In the genomic region with DNA sequence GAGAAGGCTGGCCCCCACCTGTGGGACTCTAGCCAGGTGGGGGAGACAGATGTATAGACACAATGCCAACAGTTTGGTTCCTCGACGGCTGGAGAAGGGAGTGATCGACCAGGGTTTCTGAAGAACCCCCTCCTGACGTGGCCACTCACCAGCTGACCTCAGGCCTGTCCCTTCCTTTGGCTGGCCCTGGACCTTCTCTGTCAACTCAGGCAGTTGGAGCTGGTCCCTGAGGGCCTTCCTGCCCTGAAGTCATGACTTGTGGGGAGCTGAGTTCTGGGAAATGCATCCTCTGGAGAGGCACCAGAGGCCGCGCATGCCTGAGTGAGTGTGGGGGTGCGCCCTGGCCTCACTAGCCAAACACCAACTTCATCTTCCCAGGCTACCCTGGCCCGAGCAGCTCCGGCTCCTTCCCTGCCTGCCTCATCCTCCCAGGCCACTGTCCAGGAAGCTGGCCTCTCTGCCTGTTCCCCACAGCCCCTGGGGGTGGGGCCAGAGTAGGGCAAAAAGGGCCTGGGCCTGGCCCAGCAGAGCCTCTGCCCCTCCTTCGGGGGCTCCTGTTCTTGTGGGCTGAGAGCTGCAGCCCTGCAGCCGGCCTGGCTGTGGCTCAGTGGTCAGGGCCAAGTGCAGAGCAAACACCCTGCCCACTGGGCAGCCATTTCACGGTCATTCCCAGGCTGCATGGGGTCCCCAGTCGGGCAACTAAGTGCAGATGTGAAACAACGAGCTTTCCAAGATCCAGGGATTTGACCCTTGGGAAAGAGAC, we compare ENCODE assay signal across 11 cellular contexts. TPM values are rescaled to one million over a fixed set of nuclear protein-coding genes. Genes with fewer than 3 reads are reported as not detected.
A peak's percentile ranks its signal among the peaks of the same experiment; 100 is the strongest.
DNase-seq lines count a peak whose midpoint lies in the region; ATAC-seq, FAIRE-seq and TF ChIP-seq lines count a peak whose summit lies in the region.
"Had no signal": no experiment of that assay in that cellular context is flagged by ENCODE, and none has a peak within 500 bp of the region (broad histone marks: within the 10 kb centered on the region; RNA-seq: fewer than 3 reads in every experiment).

No MANE protein-coding gene starts in this region.

- H3K9ac ChIP-seq in H1 (replicated peaks in 1 of 4; ENCODE audit: extremely low read depth in 1 of 4, low read depth in 3 of 4, low read length in 3 of 4): no peak overlapping the region

- peak overlapping the region; percentile 80 for H3K4ac ChIP-seq in H1 (replicated peaks; ENCODE audit: insufficient read length, low read depth, low read length)

- 0 out of 2 replicates have a peak overlapping the region, but pooled peaks have one; percentile 26 for H2AFZ ChIP-seq in H1 (ENCODE audit: low read length)

- H2BK120ac ChIP-seq in H1 (replicated peaks; ENCODE audit: low read depth, low read length): peak overlapping the region; percentile 98

- FAIRE-seq in H1 (lab: Jason Lieb, UNC): no peak
- FAIRE-seq: RCC 7860 had no signal

- H3K4me3 ChIP-seq in H1 (ENCODE audit: extremely low read depth in 1 of 4, insufficient read depth in 2 of 4, low read depth in 3 of 4, low read length in 4 of 4) (no peak overlapping the region), mucosa of descending colon (no peak overlapping the region), transverse colon (no peak overlapping the region)

- no peaks in the 10 kb centered on the region for H4K20me1 ChIP-seq in H1 (replicated peaks in 1 of 2; ENCODE audit: control insufficient read depth in 1 of 2, insufficient read depth in 2 of 2, low read length in 2 of 2)

- no peaks in the 10 kb centered on the region for H3K27me3 ChIP-seq in H1 (replicated peaks in 1 of 4; ENCODE audit: control insufficient read depth in 3 of 4, extremely low read depth in 1 of 4, insufficient read depth in 3 of 4, low read length in 3 of 4)
- no peaks in the 10 kb centered on the region for H3K27me3 ChIP-seq in transverse colon

- peaks cover 4% of the 10 kb centered on the region for H3K27me3 Mint-ChIP-seq in endothelial cell (ENCODE audit: unreplicated experiment)

- TF ChIP-seq CTCF in H1 (IDR thresholded peaks at IDR 0.05; ENCODE audit: control extremely low read depth in 1 of 3, insufficient read depth in 1 of 3, low read depth in 1 of 3, low read length in 3 of 3) (peak in 1 of 3 experiments; percentile 0; a peak in 1 of 4 replicates), mucosa of descending colon (IDR thresholded peaks at IDR 0.05) (no peak), transverse colon (IDR thresholded peaks at IDR 0.05) (no peak), endothelial cell (IDR thresholded peaks at IDR 0.05; ENCODE audit: unreplicated experiment) (no peak)

- H3K23ac ChIP-seq in H1 (ENCODE audit: insufficient read length): no peak overlapping the region

- H2BK5ac ChIP-seq in H1 (ENCODE audit: low read depth, low read length): peak overlapping the region; percentile 58; the same call in 1 of the 2 replicates

- peak overlapping the region; percentile 93 for H2BK20ac ChIP-seq in H1 (ENCODE audit: low read length)

- no peak for TF ChIP-seq EP300 in H1 (IDR thresholded peaks at IDR 0.05; ENCODE audit: borderline replicate concordance in 1 of 2, low read depth in 2 of 2, low read length in 2 of 2)
- no peak for TF ChIP-seq EP300 in transverse colon (IDR thresholded peaks at IDR 0.05; ENCODE audit: low read depth)

- H3K4me1 ChIP-seq in H1 (replicated peaks in 1 of 4; ENCODE audit: control insufficient read depth in 3 of 4, insufficient read depth in 4 of 4, low read length in 3 of 4) (peaks cover 9 to 30% (median 17%) of the 10 kb centered on the region in 4 experiments), mucosa of descending colon (ENCODE audit: low read depth) (peaks cover 42% of the 10 kb centered on the region), transverse colon (peaks cover 36 to 69% (median 59%) of the 10 kb centered on the region in 4 donors)

- H3K27ac ChIP-seq in KOPT-K1 (ENCODE audit: low read depth, low read length, poor library complexity, severe bottlenecking) (peak overlapping the region; percentile 14), H1 (ENCODE audit: low read depth, low read length) (peak overlapping the region; percentile 26; the same call in 1 of the 2 replicates), transverse colon (peak overlapping the region; percentile 98)

- no peak overlapping the region for H3K27ac Mint-ChIP-seq in endothelial cell (ENCODE audit: unreplicated experiment)
- H3K27ac Mint-ChIP-seq: dendritic cell treated with granulocyte-macrophage colony-stimulating factor and Interleukin-4, amounts not matched to agents 40 ng/mL and 50 ng/mL, for 4 days had no signal

- peak overlapping the region; percentile 82 for H4K91ac ChIP-seq in H1 (replicated peaks; ENCODE audit: insufficient read length, low read length)

- H3K36me3 Mint-ChIP-seq in endothelial cell (ENCODE audit: low read depth, unreplicated experiment): no peaks in the 10 kb centered on the region

- H3K18ac ChIP-seq in H1 (ENCODE audit: extremely low read depth, low read length): peak overlapping the region; percentile 90

- WGBS in H1 (ENCODE audit: extremely low coverage in 1 of 2, insufficient coverage in 1 of 2, insufficient read length in 1 of 2, insufficient replicate concordance in 2 of 2, low coverage in 1 of 2, low lambda C conversion rate in 2 of 2, missing lambda C conversion rate in 1 of 2), 2 experiments: 84% methylated on average over 14 of the region's 14 CpGs; no CpG with 5 or more reads in 1 of the 2 experiments
- 62% methylated on average over 10 of the region's 14 CpGs; no CpG with 5 or more reads in 1 of the 2 donors for WGBS in transverse colon (ENCODE audit: low coverage in 1 of 2), 2 donors

- H3K4me3 Mint-ChIP-seq in endothelial cell (ENCODE audit: unreplicated experiment): no peak overlapping the region
- H3K4me3 Mint-ChIP-seq: dendritic cell treated with granulocyte-macrophage colony-stimulating factor and Interleukin-4, amounts not matched to agents 40 ng/mL and 50 ng/mL, for 4 days had no signal

- in situ Hi-C loops in transverse colon (cut with MboI; ENCODE audit: low pct_ligation_motif_present in 1 of 4, low pct_unique_long_range_greater_than_20kb in 1 of 4, low sequenced_read_pairs in 3 of 4): loop anchor here in 1 of 4 donors (10.0 kb wide), 1 partner anchor 73 kb away; the partner anchor contains the start of gene MYH9

- no peak overlapping the region for H2AK5ac ChIP-seq in H1 (ENCODE audit: low read depth, low read length)

- H3K14ac ChIP-seq in H1 (ENCODE audit: insufficient read length): no peak overlapping the region

- H4K8ac ChIP-seq in H1 (ENCODE audit: extremely low read depth, insufficient read depth, low read length): no peak overlapping the region; the same call in 1 of the 2 replicates

- no peak for TF ChIP-seq POLR2A in H1 (IDR thresholded peaks at IDR 0.05; ENCODE audit: control extremely low read depth in 1 of 2, low read depth in 2 of 2, low read length in 2 of 2)
- no peak for TF ChIP-seq POLR2A in transverse colon (IDR thresholded peaks at IDR 0.05)

- POLR2A ChIA-PET in H1 (lab: Charles Lee; ENCODE audit: partially characterized antibody): interaction anchor here (0.6 to 6.6 kb wide), 18 partner anchors 9 to 177 kb away, joined by 3 to 32 read pairs (median 4); partner anchors contain the start of genes MYH9 and TXN2

- H3K4me2 ChIP-seq in H1 (ENCODE audit: insufficient read depth in 1 of 2, low read depth in 2 of 2, low read length in 2 of 2): no peak overlapping the region

- H3K9me3 Mint-ChIP-seq in endothelial cell (ENCODE audit: unreplicated experiment): no peaks in the 10 kb centered on the region
- H3K9me3 Mint-ChIP-seq: dendritic cell treated with granulocyte-macrophage colony-stimulating factor and Interleukin-4, amounts not matched to agents 40 ng/mL and 50 ng/mL, for 4 days had no signal

- no peaks in the 10 kb centered on the region for H3K9me3 ChIP-seq in KOPT-K1 (ENCODE audit: insufficient read depth, low read length, poor library complexity, severe bottlenecking)
- H3K9me3 ChIP-seq in H1 (ENCODE audit: insufficient read depth in 2 of 2, low read depth in 1 of 2, low read length in 1 of 2): no peaks in the 10 kb centered on the region
- no peaks in the 10 kb centered on the region for H3K9me3 ChIP-seq in mucosa of descending colon
- no peaks in the 10 kb centered on the region for H3K9me3 ChIP-seq in transverse colon

- H3K36me3 ChIP-seq in KOPT-K1 (ENCODE audit: insufficient read depth, low read length) (no peaks in the 10 kb centered on the region), H1 (ENCODE audit: control insufficient read depth in 2 of 4, insufficient read depth in 4 of 4, low read length in 3 of 4) (no peaks in the 10 kb centered on the region; a peak in 1 of 8 replicates), mucosa of descending colon (ENCODE audit: low read depth) (no peaks in the 10 kb centered on the region), transverse colon (no peaks in the 10 kb centered on the region)

- CTCF ChIA-PET in H1 (lab: Charles Lee; ENCODE audit: partially characterized antibody): interaction anchor here (0.7 to 2.8 kb wide), 7 partner anchors 10 to 218 kb away, joined by 3 to 25 read pairs (median 3); partner anchors contain the start of gene APOL2

- H2BK12ac ChIP-seq in H1 (ENCODE audit: low read depth, low read length): peak overlapping the region; percentile 94; the same call in 1 of the 2 replicates

- peaks cover 2% of the 10 kb centered on the region; the same call in 1 of the 2 replicates for H3K23me2 ChIP-seq in H1 (ENCODE audit: low read depth, low read length)

- H3K4me1 Mint-ChIP-seq in endothelial cell (ENCODE audit: unreplicated experiment): peaks cover 18% of the 10 kb centered on the region

- ATAC-seq in mucosa of descending colon (no peak), HG02642 (IDR thresholded peaks at IDR 0.05; ENCODE audit: poor library complexity, unreplicated experiment) (no peak), HG03460 (IDR thresholded peaks at IDR 0.05; ENCODE audit: unreplicated experiment) (no peak)

- DNase-seq in H1 (ENCODE audit: low read depth in 1 of 2, low spot score in 2 of 2) (peak in 1 of 2 experiments; percentile 55), mucosa of descending colon (peak in 2 of 3 donors; percentile 63 to 72), transverse colon (no peak), endothelial cell (ENCODE audit: low spot score) (no peak)
- DNase-seq: kidney glomerular epithelial cell, NCI-H1092 had no signal

- no peak overlapping the region for H3K56ac ChIP-seq in H1 (replicated peaks; ENCODE audit: insufficient read length, low read depth, low read length)

- H2BK15ac ChIP-seq in H1 (ENCODE audit: low read length): peak overlapping the region; percentile 92

- intact Hi-C loops in mucosa of descending colon (cut with DNase I, micrococcal nuclease) (loop anchor here in 1 of 2 donors (10.0 kb wide), 1 partner anchor 73 kb away; the partner anchor contains the start of gene MYH9), transverse colon (cut with DNase I; ENCODE audit: low total_unique reads) (no loop called here)

- H3K79me1 ChIP-seq in H1 (ENCODE audit: low read depth, low read length): no peaks in the 10 kb centered on the region

- H4K5ac ChIP-seq in H1 (ENCODE audit: insufficient read length, low read depth, low read length): peak overlapping the region; percentile 40

- no peak for TF ChIP-seq RAD21 in H1 (IDR thresholded peaks at IDR 0.05 in 1 of 2, conservative IDR thresholded peaks at IDR 0.05 in 1 of 2; ENCODE audit: low read depth in 2 of 2, low read length in 2 of 2)

- H3K79me2 ChIP-seq in H1 (ENCODE audit: control insufficient read depth in 1 of 2, insufficient read depth in 2 of 2, low read length in 2 of 2): no peaks in the 10 kb centered on the region

RNA-seq across cellular contexts. Expression of gene TXN2, which starts 23.6 kb away (rescaled TPM):
- total RNA-seq in H1 (2021; fragmentation: NEBNext Ultra II Directional; extraction: Animal tissue kit (Norgen Biotek cat#: 25700)): 47.5 and 53.8 TPM in 2 replicates
- polyA plus RNA-seq in H1 (2011; rRNA removed): 116 and 124 TPM in 2 replicates
- polyA plus RNA-seq in H1 (2011; cell fraction: cytosol; rRNA removed): 132 TPM
- polyA plus RNA-seq in H1 (2011; cell fraction: nucleus; rRNA removed): 83.4 TPM
- 60.1 to 78.2 TPM (median 74.1 TPM) in 4 replicates for polyA plus RNA-seq in H1 (2012, experiment 1 of 2)
- polyA plus RNA-seq in H1 (2012, experiment 2 of 2): 94.0 TPM
- polyA plus RNA-seq in H1 (2013, experiment 1 of 2): 48.6 TPM
- 47.3 TPM for polyA plus RNA-seq in H1 (2013, experiment 2 of 2)
- polyA minus RNA-seq in H1 (2011; rRNA and poly(A)+ RNA removed): 62.2 and 73.6 TPM in 2 replicates
- polyA minus RNA-seq in H1 (2011; cell fraction: cytosol; rRNA and poly(A)+ RNA removed): 39.3 TPM
- polyA minus RNA-seq in H1 (2011; cell fraction: nucleus; rRNA and poly(A)+ RNA removed): 25.2 TPM
- total RNA-seq in mucosa of descending colon (100 to 1,000 TPM in 1 of 3 donors, 10 to 100 TPM in 2; 73.2 to 101 (median 95.8) TPM), transverse colon (100 to 1,000 TPM in 1 of 4 donors, 10 to 100 TPM in 3; 68.5 to 317 (median 93.3) TPM), endothelial cell (ENCODE audit: unreplicated experiment) (67.3 TPM)

RNA-seq across cellular contexts. Expression of gene FOXRED2, which starts 49.0 kb away (rescaled TPM):
- 27.8 and 31.5 TPM in 2 replicates for total RNA-seq in H1 (2021; fragmentation: NEBNext Ultra II Directional; extraction: Animal tissue kit (Norgen Biotek cat#: 25700))
- polyA plus RNA-seq in H1 (2011; rRNA removed): 11.5 and 17.1 TPM in 2 replicates
- polyA plus RNA-seq in H1 (2011; cell fraction: cytosol; rRNA removed): 6.6 TPM
- polyA plus RNA-seq in H1 (2011; cell fraction: nucleus; rRNA removed): 14.6 TPM
- polyA plus RNA-seq in H1 (2012, experiment 1 of 2): 11.1 to 19.7 TPM (median 14.2 TPM) in 4 replicates
- polyA plus RNA-seq in H1 (2012, experiment 2 of 2): 15.2 TPM
- 16.3 TPM for polyA plus RNA-seq in H1 (2013, experiment 1 of 2)
- 18.0 TPM for polyA plus RNA-seq in H1 (2013, experiment 2 of 2)
- polyA minus RNA-seq in H1 (2011; rRNA and poly(A)+ RNA removed): 10.5 and 14.3 TPM in 2 replicates
- 12.0 TPM for polyA minus RNA-seq in H1 (2011; cell fraction: cytosol; rRNA and poly(A)+ RNA removed)
- polyA minus RNA-seq in H1 (2011; cell fraction: nucleus; rRNA and poly(A)+ RNA removed): 13.3 TPM
- total RNA-seq in mucosa of descending colon (1 to 10 TPM; 2.8 to 8.6 (median 6.4) TPM), transverse colon (1 to 10 TPM in 2 of 4 donors, under 1 TPM in 2; 0.37 to 3.0 (median 1.5) TPM), endothelial cell (ENCODE audit: unreplicated experiment) (17.6 TPM)

Comparison
In these comparisons a context has a peak if more than half of its experiments do, and no peak if none do; other contexts are left out.
1. H3K27ac ChIP-seq: peak in every context shown above with its lines; median percentile 98 in transverse colon; 26 in H1; 14 in KOPT-K1.
2. DNase-seq: peak in mucosa of descending colon (2 of 3); none in transverse colon (single experiment) and endothelial cell (single experiment).